ENCODE assay signal across 11 cellular contexts in genomic region chr20:17637413-17637780, GRCh38.
"Had no signal": no experiment of that assay in that cellular context is flagged by ENCODE, and none has a peak within 500 bp of the region (broad histone marks: within the 10 kb centered on the region; RNA-seq: fewer than 3 reads in every experiment).

No MANE protein-coding gene starts in this region.

- H3K27me3 ChIP-seq: ascending aorta, esophagus muscularis mucosa, tibial artery had no signal

- DNase-seq: activated naive CD4-positive, alpha-beta T cell treated with Interleukin-2 at 50 U/mL for 16 hours; activated naive CD8-positive, alpha-beta T cell treated with anti-CD3 and anti-CD28 coated beads, Interleukin-2, amount 50 U/mL, for 24 hours; foreskin fibroblast; SW 1271; tibial artery had no signal

- H3K4me1 Mint-ChIP-seq: activated naive CD8-positive, alpha-beta T cell treated with anti-CD3 and anti-CD28 coated beads, Interleukin-2, amount 50 U/mL, for 24 hours had no signal

- H3K4me3 Mint-ChIP-seq: activated naive CD8-positive, alpha-beta T cell treated with anti-CD3 and anti-CD28 coated beads, Interleukin-2, amount 50 U/mL, for 24 hours; activated T-helper 1 cell treated with anti-CD3 and anti-CD28 coated beads, Interleukin-12 subunit alpha, Interleukin-12 subunit beta, Interleukin-2, Interleukin-4 antibody, amounts not matched to agents 30 ng/mL and 10 ng/mL and 1 ng/mL, durations not matched to agents 14 hours and 24 hours and 36 hours; stimulated activated effector memory CD8-positive, alpha-beta T cell treated with anti-CD3 and anti-CD28 coated beads, Interleukin-12 subunit alpha, Interleukin-12 subunit beta, amount 100 ng/mL, for 72 hours had no signal

- H3K9me3 Mint-ChIP-seq: activated naive CD8-positive, alpha-beta T cell treated with anti-CD3 and anti-CD28 coated beads, Interleukin-2, amount 50 U/mL, for 24 hours; activated T-helper 1 cell treated with anti-CD3 and anti-CD28 coated beads, Interleukin-12 subunit alpha, Interleukin-12 subunit beta, Interleukin-2, Interleukin-4 antibody, amounts not matched to agents 30 ng/mL and 10 ng/mL and 1 ng/mL, durations not matched to agents 14 hours and 24 hours and 36 hours; stimulated activated effector memory CD8-positive, alpha-beta T cell treated with anti-CD3 and anti-CD28 coated beads, Interleukin-12 subunit alpha, Interleukin-12 subunit beta, amount 100 ng/mL, for 72 hours had no signal

- H3K9me3 ChIP-seq: ascending aorta, esophagus muscularis mucosa, tibial artery had no signal

- ATAC-seq: activated CD4-positive, CD25-positive, alpha-beta regulatory T cell treated with anti-CD3 and anti-CD28 coated beads, Interleukin-2, amount 50 U/mL, for 24 hours; activated naive CD8-positive, alpha-beta T cell treated with anti-CD3 and anti-CD28 coated beads, Interleukin-2, amount 50 U/mL, for 24 hours; stimulated activated effector memory CD8-positive, alpha-beta T cell treated with anti-CD3 and anti-CD28 coated beads, Interleukin-12 subunit alpha, Interleukin-12 subunit beta, amount 100 ng/mL, for 72 hours had no signal

- H3K27me3 Mint-ChIP-seq: activated naive CD8-positive, alpha-beta T cell treated with anti-CD3 and anti-CD28 coated beads, Interleukin-2, amount 50 U/mL, for 24 hours had no signal

- H3K27ac ChIP-seq: ascending aorta, parathyroid adenoma had no signal

- H3K27ac Mint-ChIP-seq: activated naive CD8-positive, alpha-beta T cell treated with anti-CD3 and anti-CD28 coated beads, Interleukin-2, amount 50 U/mL, for 24 hours; activated T-helper 1 cell treated with anti-CD3 and anti-CD28 coated beads, Interleukin-12 subunit alpha, Interleukin-12 subunit beta, Interleukin-2, Interleukin-4 antibody, amounts not matched to agents 30 ng/mL and 10 ng/mL and 1 ng/mL, durations not matched to agents 14 hours and 24 hours and 36 hours; stimulated activated effector memory CD8-positive, alpha-beta T cell treated with anti-CD3 and anti-CD28 coated beads, Interleukin-12 subunit alpha, Interleukin-12 subunit beta, amount 100 ng/mL, for 72 hours had no signal

- H3K4me3 ChIP-seq: ascending aorta, esophagus muscularis mucosa, tibial artery had no signal
